Comparison of ENCODE assay signal across 17 cellular contexts in the genomic region with DNA sequence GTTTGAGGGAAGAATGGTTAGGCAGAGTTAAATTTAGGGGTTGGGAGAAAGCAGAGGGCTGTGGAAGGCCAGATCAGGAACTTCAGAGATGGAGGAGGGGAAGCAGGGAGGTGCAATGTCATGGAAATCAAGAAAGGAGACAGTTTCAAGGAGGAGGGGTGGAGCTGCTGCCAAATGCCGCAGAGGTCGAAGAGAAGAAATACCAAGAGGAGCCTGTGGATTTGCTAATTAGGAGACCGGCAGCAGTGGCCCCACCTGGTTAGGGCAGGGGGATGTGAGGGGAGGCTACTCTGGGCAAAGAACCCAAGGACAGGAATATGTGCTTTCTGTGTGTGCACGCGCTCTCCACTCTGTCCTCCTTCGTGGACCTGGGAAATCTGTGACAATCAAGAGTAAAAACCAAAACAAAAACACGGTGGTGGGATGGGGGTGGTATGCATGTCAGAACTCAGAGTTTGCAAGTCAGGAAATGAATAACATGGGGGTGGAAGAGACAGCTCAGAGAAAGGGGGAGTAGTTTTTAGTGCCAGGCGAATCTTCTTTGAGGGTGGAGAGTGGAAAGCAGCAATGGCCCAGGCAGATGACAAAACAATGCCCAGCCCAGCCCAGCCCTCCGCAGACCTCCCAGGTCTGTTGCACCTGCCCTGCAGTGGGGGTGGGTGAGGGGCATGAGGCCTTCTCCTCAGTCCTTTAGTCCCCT.
"Had no signal": no experiment of that assay in that cellular context is flagged by ENCODE, and none has a peak within 500 bp of the region (broad histone marks: within the 10 kb centered on the region; RNA-seq: fewer than 3 reads in every experiment).

No MANE protein-coding gene starts in this region.

- H2AFZ ChIP-seq: parathyroid adenoma had no signal

- H3K4me1 Mint-ChIP-seq: activated B cell treated with CpG ODN at 0.5 μM for 24 hours; activated CD4-positive, alpha-beta T cell treated with anti-CD3 and anti-CD28 coated beads, Interleukin-2, amount 10 ng/mL, durations not matched to agents 7 days and 5 days had no signal

- H3K27ac Mint-ChIP-seq: activated B cell treated with CpG ODN at 0.5 μM for 24 hours; activated CD4-positive, alpha-beta T cell treated with anti-CD3 and anti-CD28 coated beads, Interleukin-2, amount 10 ng/mL, durations not matched to agents 7 days and 5 days; activated naive CD8-positive, alpha-beta T cell; activated T-helper 1 cell treated with anti-CD3 and anti-CD28 coated beads, Interleukin-12 subunit alpha, Interleukin-12 subunit beta, Interleukin-2, Interleukin-4 antibody, amounts not matched to agents 30 ng/mL and 10 ng/mL and 1 ng/mL, durations not matched to agents 14 hours and 24 hours and 36 hours; memory B cell; naive thymus-derived CD4-positive, alpha-beta T cell had no signal

- H3K36me3 ChIP-seq: gastrocnemius medialis, heart left ventricle, left ventricle myocardium inferior, neutrophil, upper lobe of right lung had no signal

- H3K79me2 ChIP-seq: parathyroid adenoma had no signal

- H3K36me3 Mint-ChIP-seq: activated naive CD8-positive, alpha-beta T cell; memory B cell had no signal

- ATAC-seq: esophagus mucosa; gastrocnemius medialis; heart left ventricle; naive thymus-derived CD4-positive, alpha-beta T cell; sciatic nerve; upper lobe of right lung had no signal

- H3K4me3 ChIP-seq: gastrocnemius medialis, heart left ventricle, left ventricle myocardium inferior, upper lobe of right lung had no signal

- H3K9ac ChIP-seq: parathyroid adenoma had no signal

- H3K4me3 Mint-ChIP-seq: activated B cell treated with CpG ODN at 0.5 μM for 24 hours; activated CD4-positive, alpha-beta T cell treated with anti-CD3 and anti-CD28 coated beads, Interleukin-2, amount 10 ng/mL, durations not matched to agents 7 days and 5 days; activated naive CD8-positive, alpha-beta T cell; activated T-helper 1 cell treated with anti-CD3 and anti-CD28 coated beads, Interleukin-12 subunit alpha, Interleukin-12 subunit beta, Interleukin-2, Interleukin-4 antibody, amounts not matched to agents 30 ng/mL and 10 ng/mL and 1 ng/mL, durations not matched to agents 14 hours and 24 hours and 36 hours; memory B cell; naive thymus-derived CD4-positive, alpha-beta T cell had no signal

- DNase-seq: activated B cell treated with CpG ODN at 0.5 μM for 24 hours; activated CD4-positive, alpha-beta T cell treated with anti-CD3 and anti-CD28 coated beads, Interleukin-2, amount 10 ng/mL, durations not matched to agents 7 days and 5 days; cerebellar nuclear complex; effector CD4-positive, alpha-beta T cell; gastrocnemius medialis; heart left ventricle; left ventricle myocardium inferior; naive thymus-derived CD4-positive, alpha-beta T cell; stimulated activated naive CD4-positive, alpha-beta T cell; upper lobe of right lung had no signal

- H3K27ac ChIP-seq: gastrocnemius medialis, heart left ventricle, left ventricle myocardium inferior, neutrophil, parathyroid adenoma, upper lobe of right lung had no signal

- H3K4me1 ChIP-seq: gastrocnemius medialis, heart left ventricle, left ventricle myocardium inferior, parathyroid adenoma, upper lobe of right lung had no signal

- H3K9me3 ChIP-seq: gastrocnemius medialis, heart left ventricle, left ventricle myocardium inferior, neutrophil, upper lobe of right lung had no signal

- H3K9me3 Mint-ChIP-seq: activated B cell treated with CpG ODN at 0.5 μM for 24 hours; activated CD4-positive, alpha-beta T cell treated with anti-CD3 and anti-CD28 coated beads, Interleukin-2, amount 10 ng/mL, durations not matched to agents 7 days and 5 days; activated T-helper 1 cell treated with anti-CD3 and anti-CD28 coated beads, Interleukin-12 subunit alpha, Interleukin-12 subunit beta, Interleukin-2, Interleukin-4 antibody, amounts not matched to agents 30 ng/mL and 10 ng/mL and 1 ng/mL, durations not matched to agents 14 hours and 24 hours and 36 hours had no signal
